In genomic region chr10:112137381-112137987, GRCh38 we compare ENCODE assay signal across 8 cellular contexts. TPM values are rescaled to one million over a fixed set of nuclear protein-coding genes. Genes with fewer than 3 reads are reported as not detected.
DNase-seq lines count a peak whose midpoint lies in the region; ATAC-seq and TF ChIP-seq lines count a peak whose summit lies in the region.

No MANE protein-coding gene starts in this region.

- H3K36me3 ChIP-seq in neuronal stem cell (replicated peaks in 1 of 2; ENCODE audit: control insufficient read depth in 2 of 2, insufficient read depth in 2 of 2, low read length in 2 of 2), result no peaks in the 10 kb centered on the region

- ATAC-seq in GM18870 (IDR thresholded peaks at IDR 0.05; ENCODE audit: unreplicated experiment), result peak; percentile 58
- ATAC-seq in HG03469 (IDR thresholded peaks at IDR 0.05; ENCODE audit: unreplicated experiment), result peak; percentile 43
- peak; percentile 53 to 60 for ATAC-seq in activated T-cell treated with anti-CD3 and anti-CD28 coated beads, Interleukin-2, amount 50 U/mL, for 72 hours (replicated peaks in 1 of 2)

- no peak overlapping the region for H3K4ac ChIP-seq in neuronal stem cell (ENCODE audit: low read length)

- H2BK12ac ChIP-seq in neuronal stem cell (ENCODE audit: low read length), result no peak overlapping the region

- DNase-seq in AG09309 (ENCODE audit: low read depth) (no peak), OCI-M1 (lab: John Stamatoyannopoulos, UW) (peak; percentile 85), fibroblast of pulmonary artery (ENCODE audit: low read depth) (peak; percentile 68), neuronal stem cell (ENCODE audit: low spot score) (peak; percentile 83), substantia nigra (lab: John Stamatoyannopoulos, UW) (peak in 44 of 49 donors; percentile 3 to 76 (median 40))
- peak; percentile 66 to 78 for DNase-seq in activated T-cell treated with anti-CD3 and anti-CD28 coated beads, Interleukin-2, amount 50 U/mL, for 72 hours

- H3K36me3 Mint-ChIP-seq in activated T-cell treated with anti-CD3 and anti-CD28 coated beads, Interleukin-2, amount 50 U/mL, for 72 hours (ENCODE audit: insufficient read depth in 2 of 2), result no peaks in the 10 kb centered on the region

- no peak overlapping the region for H3K27ac Mint-ChIP-seq in activated T-cell treated with anti-CD3 and anti-CD28 coated beads, Interleukin-2, amount 50 U/mL, for 72 hours

- H3K18ac ChIP-seq in neuronal stem cell (ENCODE audit: low read length), result peak overlapping the region; percentile 66

- H3K79me1 ChIP-seq in neuronal stem cell (ENCODE audit: low read depth, low read length), result no peaks in the 10 kb centered on the region

- H4K91ac ChIP-seq in neuronal stem cell (ENCODE audit: low read depth, low read length, poor library complexity), result no peak overlapping the region

- no peaks in the 10 kb centered on the region for H3K27me3 ChIP-seq in neuronal stem cell (ENCODE audit: control insufficient read depth in 3 of 3, insufficient read depth in 3 of 3, low read depth in 1 of 3, low read length in 3 of 3)

- H3K23ac ChIP-seq in neuronal stem cell (ENCODE audit: low read depth, low read length, poor library complexity), result no peak overlapping the region

- no peaks in the 10 kb centered on the region for H3K27me3 Mint-ChIP-seq in activated T-cell treated with anti-CD3 and anti-CD28 coated beads, Interleukin-2, amount 50 U/mL, for 72 hours (ENCODE audit: low read depth)

- H3K9me3 Mint-ChIP-seq in activated T-cell treated with anti-CD3 and anti-CD28 coated beads, Interleukin-2, amount 50 U/mL, for 72 hours, result no peaks in the 10 kb centered on the region

- no peak overlapping the region for H3K4me3 Mint-ChIP-seq in activated T-cell treated with anti-CD3 and anti-CD28 coated beads, Interleukin-2, amount 50 U/mL, for 72 hours

- no CpG with 5 or more reads among the region's 9 CpGs for WGBS in neuronal stem cell (ENCODE audit: extremely low coverage in 2 of 2, insufficient read length in 2 of 2, insufficient replicate concordance in 1 of 2), 2 donors

- peaks cover 0 to 1% of the 10 kb centered on the region in 2 donors for H3K4me1 ChIP-seq in neuronal stem cell (ENCODE audit: control insufficient read depth in 2 of 2, insufficient read depth in 1 of 2, low read depth in 1 of 2, low read length in 2 of 2)

- H2BK120ac ChIP-seq in neuronal stem cell (ENCODE audit: low read depth, low read length), result no peak overlapping the region

- H3K14ac ChIP-seq in neuronal stem cell (ENCODE audit: low read length), result no peak overlapping the region

- H2BK15ac ChIP-seq in neuronal stem cell (ENCODE audit: low read length), result no peak overlapping the region

- H2AK5ac ChIP-seq in neuronal stem cell (ENCODE audit: low read depth, low read length), result no peak overlapping the region

- peak; percentile 96 for TF ChIP-seq CTCF in AG09309 (IDR thresholded peaks at IDR 0.05; ENCODE audit: control insufficient read depth, insufficient read depth, low read depth, low read length, missing control alignments)
- TF ChIP-seq CTCF in fibroblast of pulmonary artery (IDR thresholded peaks at IDR 0.05; ENCODE audit: low read length, missing control alignments), result peak; percentile 93

- H3K4me3 ChIP-seq in AG09309 (ENCODE audit: control insufficient read depth, low read depth, low read length) (no peak overlapping the region), fibroblast of pulmonary artery (replicated peaks; ENCODE audit: low read depth, low read length) (no peak overlapping the region), neuronal stem cell (ENCODE audit: low read length in 2 of 2) (no peak overlapping the region)

- H3K9ac ChIP-seq in neuronal stem cell (ENCODE audit: low read depth, low read length, poor library complexity), result no peak overlapping the region

- no peak overlapping the region for H3K4me2 ChIP-seq in neuronal stem cell (ENCODE audit: insufficient read depth, low read length, poor library complexity, severe bottlenecking)

- no peak overlapping the region for H2BK5ac ChIP-seq in neuronal stem cell (ENCODE audit: low read length)

- H2AFZ ChIP-seq in neuronal stem cell (ENCODE audit: low read length), result no peak overlapping the region

- H3K27ac ChIP-seq in neuronal stem cell (replicated peaks; ENCODE audit: low read length), result no peak overlapping the region
- H3K27ac ChIP-seq in substantia nigra (ENCODE audit: low read depth, low read length, poor library complexity, severe bottlenecking), result no peak overlapping the region

- no peaks in the 10 kb centered on the region for H3K4me1 Mint-ChIP-seq in activated T-cell treated with anti-CD3 and anti-CD28 coated beads, Interleukin-2, amount 50 U/mL, for 72 hours (ENCODE audit: low read depth)

- no peaks in the 10 kb centered on the region for H3K9me3 ChIP-seq in neuronal stem cell (replicated peaks in 1 of 2; ENCODE audit: control insufficient read depth in 2 of 2, insufficient read depth in 1 of 2, low read depth in 1 of 2, low read length in 2 of 2)

- H4K8ac ChIP-seq in neuronal stem cell (ENCODE audit: low read depth, low read length), result no peak overlapping the region

RNA-seq across cellular contexts. Expression of gene GPAM, which starts 46.1 kb away (rescaled TPM):
- 10 to 100 TPM in 1 of 2 donors, 1 to 10 TPM in 1; 8.1 to 10.6 TPM for total RNA-seq in activated T-cell treated with anti-CD3 and anti-CD28 coated beads, Interleukin-2, amount 50 U/mL, for 72 hours
- 5.9 TPM for polyA plus RNA-seq in neuronal stem cell (2013, experiment 1 of 2)
- 6.1 TPM for polyA plus RNA-seq in neuronal stem cell (2013, experiment 2 of 2)
